ENCODE assay signal across 28 cellular contexts in genomic region chr2:58852905-58853304, GRCh38.
"Had no signal": no experiment of that assay in that cellular context is flagged by ENCODE, and none has a peak within 500 bp of the region (broad histone marks: within the 10 kb centered on the region; RNA-seq: fewer than 3 reads in every experiment).

No MANE protein-coding gene starts in this region.

- H3K27me3 ChIP-seq: stomach, suprapubic skin, testis, thyroid gland, tibial artery, tibial nerve, transverse colon, upper lobe of left lung, upper lobe of right lung, uterus, vagina had no signal

- H3K27ac Mint-ChIP-seq: stimulated activated effector memory CD8-positive, alpha-beta T cell treated with anti-CD3 and anti-CD28 coated beads, Interleukin-12 subunit alpha, Interleukin-12 subunit beta, amount 100 ng/mL, for 72 hours; stimulated activated memory B cell treated with anti-CD40 and anti-IgM and Interleukin-4, amounts not matched to agents 10 μg/mL and 1 μg/mL and 100 μg/mL, for 72 hours; stimulated activated naive B cell treated with anti-CD40 and anti-IgM and Interleukin-4, amounts not matched to agents 10 μg/mL and 1 μg/mL and 100 μg/mL, for 72 hours; stimulated activated naive CD8-positive, alpha-beta T cell treated with anti-CD3 and anti-CD28 coated beads, Interleukin-15, amount 100 ng/mL, for 72 hours; stimulated activated naive CD8-positive, alpha-beta T cell treated with anti-CD3 and anti-CD28 coated beads, Interleukin-15, Interleukin-2, amounts not matched to agents 100 ng/mL and 50 ng/mL, for 24 hours; type B pancreatic cell had no signal

- H3K27me3 Mint-ChIP-seq: stimulated activated memory B cell treated with anti-CD40 and anti-IgM and Interleukin-4, amounts not matched to agents 10 μg/mL and 1 μg/mL and 100 μg/mL, for 72 hours; stimulated activated naive CD8-positive, alpha-beta T cell treated with anti-CD3 and anti-CD28 coated beads, Interleukin-15, amount 100 ng/mL, for 72 hours; stimulated activated naive CD8-positive, alpha-beta T cell treated with anti-CD3 and anti-CD28 coated beads, Interleukin-15, Interleukin-2, amounts not matched to agents 100 ng/mL and 50 ng/mL, for 24 hours; type B pancreatic cell had no signal

- ATAC-seq: stimulated activated effector memory CD8-positive, alpha-beta T cell treated with anti-CD3 and anti-CD28 coated beads, Interleukin-12 subunit alpha, Interleukin-12 subunit beta, amount 100 ng/mL, for 72 hours; stimulated activated memory B cell treated with anti-CD40 and anti-IgM and Interleukin-4, amounts not matched to agents 10 μg/mL and 1 μg/mL and 100 μg/mL, for 72 hours; stimulated activated naive B cell treated with anti-CD40 and anti-IgM and Interleukin-4, amounts not matched to agents 10 μg/mL and 1 μg/mL and 100 μg/mL, for 72 hours; stimulated activated naive CD8-positive, alpha-beta T cell treated with anti-CD3 and anti-CD28 coated beads, Interleukin-15, amount 100 ng/mL, for 72 hours; stimulated activated naive CD8-positive, alpha-beta T cell treated with anti-CD3 and anti-CD28 coated beads, Interleukin-15, Interleukin-2, amounts not matched to agents 100 U/mL and 50 U/mL, for 24 hours; upper lobe of right lung had no signal

- H3K27ac ChIP-seq: stomach, suprapubic skin, testis, thoracic aorta, thyroid gland, tibial artery, tibial nerve, transverse colon, upper lobe of left lung, upper lobe of right lung, uterus, vagina had no signal

- H3K4me1 Mint-ChIP-seq: stimulated activated effector memory CD8-positive, alpha-beta T cell treated with anti-CD3 and anti-CD28 coated beads, Interleukin-12 subunit alpha, Interleukin-12 subunit beta, amount 100 ng/mL, for 72 hours; stimulated activated memory B cell treated with anti-CD40 and anti-IgM and Interleukin-4, amounts not matched to agents 10 μg/mL and 1 μg/mL and 100 μg/mL, for 72 hours; stimulated activated naive B cell treated with anti-CD40 and anti-IgM and Interleukin-4, amounts not matched to agents 10 μg/mL and 1 μg/mL and 100 μg/mL, for 72 hours; stimulated activated naive CD8-positive, alpha-beta T cell treated with anti-CD3 and anti-CD28 coated beads, Interleukin-15, amount 100 ng/mL, for 72 hours had no signal

- H3K36me3 ChIP-seq: stomach, suprapubic skin, thoracic aorta, thyroid gland, tibial artery, tibial nerve, transverse colon, upper lobe of left lung, upper lobe of right lung, uterus, vagina had no signal

- H3K4me3 Mint-ChIP-seq: stimulated activated effector memory CD8-positive, alpha-beta T cell treated with anti-CD3 and anti-CD28 coated beads, Interleukin-12 subunit alpha, Interleukin-12 subunit beta, amount 100 ng/mL, for 72 hours; stimulated activated memory B cell treated with anti-CD40 and anti-IgM and Interleukin-4, amounts not matched to agents 10 μg/mL and 1 μg/mL and 100 μg/mL, for 72 hours; stimulated activated naive B cell treated with anti-CD40 and anti-IgM and Interleukin-4, amounts not matched to agents 10 μg/mL and 1 μg/mL and 100 μg/mL, for 72 hours; stimulated activated naive CD8-positive, alpha-beta T cell treated with anti-CD3 and anti-CD28 coated beads, Interleukin-15, amount 100 ng/mL, for 72 hours; stimulated activated naive CD8-positive, alpha-beta T cell treated with anti-CD3 and anti-CD28 coated beads, Interleukin-15, Interleukin-2, amounts not matched to agents 100 ng/mL and 50 ng/mL, for 24 hours; type B pancreatic cell had no signal

- H3K9me3 Mint-ChIP-seq: stimulated activated memory B cell treated with anti-CD40 and anti-IgM and Interleukin-4, amounts not matched to agents 10 μg/mL and 1 μg/mL and 100 μg/mL, for 72 hours; stimulated activated naive B cell treated with anti-CD40 and anti-IgM and Interleukin-4, amounts not matched to agents 10 μg/mL and 1 μg/mL and 100 μg/mL, for 72 hours; stimulated activated naive CD8-positive, alpha-beta T cell treated with anti-CD3 and anti-CD28 coated beads, Interleukin-15, amount 100 ng/mL, for 72 hours; stimulated activated naive CD8-positive, alpha-beta T cell treated with anti-CD3 and anti-CD28 coated beads, Interleukin-15, Interleukin-2, amounts not matched to agents 100 ng/mL and 50 ng/mL, for 24 hours; type B pancreatic cell had no signal

- DNase-seq: stimulated activated CD4-positive, alpha-beta T cell treated with anti-CD3 and anti-CD28 coated beads, Interleukin-2, amount 100 ng/mL, for 48 hours; stimulated activated CD4-positive, alpha-beta T cell treated with anti-CD3 and anti-CD28 coated beads, Interleukin-4, amount 100 ng/mL, for 1 hour; stimulated activated CD4-positive, alpha-beta T cell treated with anti-CD3 and anti-CD28 coated beads, Interleukin-4, amount 100 ng/mL, for 24 hours; stimulated activated CD4-positive, alpha-beta T cell treated with anti-CD3 and anti-CD28 coated beads, Interleukin-4, amount 100 ng/mL, for 4 hours; stimulated activated CD8-positive, alpha-beta memory T cell treated with anti-CD3 and anti-CD28 coated beads, Interleukin-4, amount 100 ng/mL, for 48 hours; stimulated activated naive B cell treated with anti-CD40 and anti-IgM and Interleukin-4, amounts not matched to agents 10 μg/mL and 1 μg/mL and 100 μg/mL, for 72 hours; stimulated activated naive CD4-positive, alpha-beta T cell; stimulated activated naive CD4-positive, alpha-beta T cell treated with Interleukin-2 at 50 U/mL for 16 hours; stimulated activated naive CD8-positive, alpha-beta T cell treated with anti-CD3 and anti-CD28 coated beads, Interleukin-15, amount 100 ng/mL, for 72 hours; stimulated activated naive CD8-positive, alpha-beta T cell treated with anti-CD3 and anti-CD28 coated beads, Interleukin-15, Interleukin-2, amounts not matched to agents 100 U/mL and 50 U/mL, for 24 hours; stomach; substantia nigra; testis; thyroid gland; tibial artery; transverse colon; trophoblast cell; upper lobe of left lung; upper lobe of right lung; uterus had no signal

- H3K4me3 ChIP-seq: stomach, suprapubic skin, testis, thoracic aorta, thyroid gland, tibial artery, tibial nerve, transverse colon, upper lobe of left lung, upper lobe of right lung, uterus, vagina had no signal

- H3K9me3 ChIP-seq: suprapubic skin, testis, thoracic aorta, thyroid gland, tibial artery, transverse colon, upper lobe of right lung, uterus, vagina had no signal

- H3K4me1 ChIP-seq: stomach, suprapubic skin, testis, thyroid gland, tibial artery, tibial nerve, transverse colon, upper lobe of left lung, upper lobe of right lung, uterus, vagina had no signal

- H3K36me3 Mint-ChIP-seq: stimulated activated effector memory CD8-positive, alpha-beta T cell treated with anti-CD3 and anti-CD28 coated beads, Interleukin-12 subunit alpha, Interleukin-12 subunit beta, amount 100 ng/mL, for 72 hours; stimulated activated memory B cell treated with anti-CD40 and anti-IgM and Interleukin-4, amounts not matched to agents 10 μg/mL and 1 μg/mL and 100 μg/mL, for 72 hours; stimulated activated naive B cell treated with anti-CD40 and anti-IgM and Interleukin-4, amounts not matched to agents 10 μg/mL and 1 μg/mL and 100 μg/mL, for 72 hours; type B pancreatic cell had no signal
